In genomic region chr3:66236281-66236680, GRCh38 we compare ENCODE assay signal across 14 cellular contexts. TPM values are rescaled to one million over a fixed set of nuclear protein-coding genes. Genes with fewer than 3 reads are reported as not detected.
DNase-seq lines count a peak whose midpoint lies in the region; ATAC-seq and TF ChIP-seq lines count a peak whose summit lies in the region.
"Had no signal": no experiment of that assay in that cellular context is flagged by ENCODE, and none has a peak within 500 bp of the region (broad histone marks: within the 10 kb centered on the region; RNA-seq: fewer than 3 reads in every experiment).

No MANE protein-coding gene starts in this region.

- TF ChIP-seq CTCF in epithelial cell of proximal tubule (conservative IDR thresholded peaks at IDR 0.05; ENCODE audit: low read depth, low read length) (peak; percentile 33), retinal pigment epithelial cell (conservative IDR thresholded peaks at IDR 0.05; ENCODE audit: low read depth, low read length) (peak; percentile 35), mucosa of descending colon (IDR thresholded peaks at IDR 0.05) (no peak)

- ATAC-seq in GM18520 (IDR thresholded peaks at IDR 0.05; ENCODE audit: unreplicated experiment) (no peak), mucosa of descending colon (no peak)
- ATAC-seq: activated T-cell treated with anti-CD3 and anti-CD28 coated beads, Interleukin-2, amount 50 U/mL, for 4 hours; esophagus mucosa; stimulated activated naive CD8-positive, alpha-beta T cell treated with anti-CD3 and anti-CD28 coated beads, Interleukin-15, amount 100 ng/mL, for 72 hours had no signal

- peaks cover 7% of the 10 kb centered on the region for H3K9me3 ChIP-seq in mucosa of descending colon

- no peaks in the 10 kb centered on the region for H3K36me3 ChIP-seq in mucosa of descending colon (ENCODE audit: low read depth)
- H3K36me3 ChIP-seq: breast epithelium had no signal

- intact Hi-C loops in mucosa of descending colon (cut with DNase I, micrococcal nuclease), result no loop called here

- DNase-seq in SIG-M5 treated with dmso at 0.1 percent for 504 hours (lab: John Stamatoyannopoulos, UW; ENCODE audit: unreplicated experiment) (peak; percentile 27), SIG-M5 (lab: John Stamatoyannopoulos, UW) (no peak), NCI-H2227 (lab: John Stamatoyannopoulos, UW; ENCODE audit: unreplicated experiment) (peak; percentile 36), epithelial cell of proximal tubule (ENCODE audit: low read depth) (no peak), retinal pigment epithelial cell (ENCODE audit: low read depth) (no peak), G401 (ENCODE audit: low spot score) (no peak), mucosa of descending colon (no peak)
- DNase-seq: activated T-cell treated with anti-CD3 and anti-CD28 coated beads, Interleukin-2, amount 50 U/mL, for 4 hours; kidney glomerular epithelial cell; NCI-H1436; stimulated activated naive CD8-positive, alpha-beta T cell treated with anti-CD3 and anti-CD28 coated beads, Interleukin-15, amount 100 ng/mL, for 72 hours had no signal

- no peaks in the 10 kb centered on the region for H3K4me1 ChIP-seq in mucosa of descending colon (ENCODE audit: low read depth)
- H3K4me1 ChIP-seq: breast epithelium had no signal

- in situ Hi-C loops in G401 (cut with HindIII; ENCODE audit: low sequenced_read_pairs), result no loop called here

- H3K4me3 ChIP-seq in epithelial cell of proximal tubule (ENCODE audit: low read depth, low read length) (no peak overlapping the region), retinal pigment epithelial cell (ENCODE audit: low read length) (no peak overlapping the region), mucosa of descending colon (no peak overlapping the region)
- H3K4me3 ChIP-seq: breast epithelium had no signal

RNA-seq across cellular contexts. Expression of gene SLC25A26, which starts 15.5 kb away (rescaled TPM):
- total RNA-seq in epithelial cell of proximal tubule (16.2 and 17.5 TPM in 2 replicates), mucosa of descending colon (10 to 100 TPM; 15.9 to 25.8 (median 20.2) TPM)
- 35.2 and 38.7 TPM in 2 replicates for total RNA-seq in G401 (2014; rRNA removed; shearing (Covaris generic))

Comparison
In these comparisons a context has a peak if more than half of its experiments do, and no peak if none do; other contexts are left out.
1. DNase-seq: peak in SIG-M5 treated with dmso at 0.1 percent for 504 hours (single experiment) and NCI-H2227 (single experiment); none in SIG-M5 (single experiment), epithelial cell of proximal tubule (single experiment), retinal pigment epithelial cell (single experiment), G401 (single experiment) and mucosa of descending colon (0 of 3).